ENCODE assay signal across 18 cellular contexts in the genomic region with DNA sequence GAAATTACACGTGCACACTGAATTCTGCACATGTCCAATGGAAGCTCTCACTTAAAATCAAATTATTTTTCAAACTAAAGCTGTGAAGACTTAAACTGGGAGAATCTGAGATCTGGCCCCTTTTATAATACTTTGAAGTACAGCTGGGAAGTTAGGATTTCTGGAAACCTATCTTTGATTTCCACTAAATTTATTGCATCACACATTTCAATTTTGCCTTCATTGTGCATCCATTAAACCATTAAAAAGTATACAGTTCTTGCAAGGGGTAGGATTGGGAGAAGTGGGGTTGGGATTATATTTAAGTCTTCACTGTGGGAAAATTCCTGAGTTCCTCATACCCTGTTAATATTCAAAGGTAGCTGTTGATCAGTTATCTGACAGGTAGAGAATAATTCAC.
A peak's percentile ranks its signal among the peaks of the same experiment; 100 is the strongest.
DNase-seq lines count a peak whose midpoint lies in the region; ATAC-seq, FAIRE-seq and TF ChIP-seq lines count a peak whose summit lies in the region.
"Had no signal": no experiment of that assay in that cellular context is flagged by ENCODE, and none has a peak within 500 bp of the region (broad histone marks: within the 10 kb centered on the region; RNA-seq: fewer than 3 reads in every experiment).

No MANE protein-coding gene starts in this region.

- no peaks in the 10 kb centered on the region for H3K79me2 ChIP-seq in OCI-LY1 (ENCODE audit: insufficient read depth, low read length)
- H3K79me2 ChIP-seq in smooth muscle cell (ENCODE audit: low read depth): no peaks in the 10 kb centered on the region

- intact Hi-C loops in activated B cell treated with CpG ODN at 0.5 μM for 24 hours (cut with micrococcal nuclease): no loop called here

- peak overlapping the region; percentile 77 for H3K27ac Mint-ChIP-seq in activated B cell treated with CpG ODN at 0.5 μM for 24 hours
- H3K27ac Mint-ChIP-seq: CD8-positive, alpha-beta memory T cell; H9; IgD-negative memory B cell had no signal

- H3K36me3 Mint-ChIP-seq in activated B cell treated with CpG ODN at 0.5 μM for 24 hours (ENCODE audit: low read depth): no peaks in the 10 kb centered on the region
- H3K36me3 Mint-ChIP-seq: CD8-positive, alpha-beta memory T cell; IgD-negative memory B cell had no signal

- H4K20me1 ChIP-seq in OCI-LY1 (ENCODE audit: insufficient read depth, low read length): no peaks in the 10 kb centered on the region
- no peaks in the 10 kb centered on the region for H4K20me1 ChIP-seq in smooth muscle cell (ENCODE audit: low read depth)
- H4K20me1 ChIP-seq: BLaER1 had no signal

- ATAC-seq in activated B cell treated with CpG ODN at 0.5 μM for 24 hours (ENCODE audit: low read depth) (no peak), HG02973 (IDR thresholded peaks at IDR 0.05; ENCODE audit: unreplicated experiment) (no peak)
- ATAC-seq: A549 had no signal

- H3K27ac ChIP-seq in OCI-LY1 (ENCODE audit: low read depth, low read length, poor library complexity, severe bottlenecking) (peak overlapping the region; percentile 96), smooth muscle cell (ENCODE audit: low read depth) (peak overlapping the region; percentile 88)
- H3K27ac ChIP-seq: A549, BLaER1, HL-60, KMS-11 had no signal

- H3K4me2 ChIP-seq in OCI-LY1 (ENCODE audit: low read length) (peak overlapping the region; percentile 62), smooth muscle cell (peak overlapping the region; percentile 3)
- H3K4me2 ChIP-seq: A549, BLaER1, KMS-11 had no signal

- H3K27me3 ChIP-seq in OCI-LY1 (ENCODE audit: insufficient read depth, low read length): no peaks in the 10 kb centered on the region
- H3K27me3 ChIP-seq in smooth muscle cell (ENCODE audit: low read depth): no peaks in the 10 kb centered on the region
- H3K27me3 ChIP-seq: BLaER1 had no signal

- H3F3A ChIP-seq in OCI-LY1 (ENCODE audit: insufficient read depth, low read length) (no peaks in the 10 kb centered on the region; the same call in 1 of the 2 replicates), smooth muscle cell (ENCODE audit: low read depth) (peaks cover 32% of the 10 kb centered on the region)

- TF ChIP-seq CTCF in OCI-LY1 (IDR thresholded peaks at IDR 0.05; ENCODE audit: low read length) (no peak), activated B cell treated with CpG ODN at 0.5 μM for 24 hours (IDR thresholded peaks at IDR 0.05) (no peak), smooth muscle cell (IDR thresholded peaks at IDR 0.05; ENCODE audit: borderline replicate concordance, insufficient read depth, poor library complexity, severe bottlenecking) (no peak)

- H3K4me1 Mint-ChIP-seq in activated B cell treated with CpG ODN at 0.5 μM for 24 hours: peaks cover 83% of the 10 kb centered on the region
- H3K4me1 Mint-ChIP-seq: CD8-positive, alpha-beta memory T cell had no signal

- DNase-seq in GM19239 (ENCODE audit: insufficient read length, low spot score) (no peak), activated B cell treated with CpG ODN at 0.5 μM for 24 hours (no peak), smooth muscle cell (lab: John Stamatoyannopoulos, UW; ENCODE audit: unreplicated experiment) (no peak), GM19240 (ENCODE audit: insufficient read length, low spot score) (no peak)
- DNase-seq in NK-92 treated with Interleukin-12 subunit alpha and Interleukin-12 subunit beta, amount 100 ng/mL, for 24 hours (lab: John Stamatoyannopoulos, UW): no peak
- DNase-seq: Caco-2; CD8-positive, alpha-beta memory T cell; DMS53; GOT3; H9 had no signal

- H3K36me3 ChIP-seq in OCI-LY1 (ENCODE audit: insufficient read depth, low read length) (no peaks in the 10 kb centered on the region), smooth muscle cell (ENCODE audit: low read depth) (no peaks in the 10 kb centered on the region)
- H3K36me3 ChIP-seq: BLaER1 had no signal

- 90% methylated on average over 1 of the region's 1 CpG for WGBS in smooth muscle cell (ENCODE audit: low lambda C conversion rate)

- FAIRE-seq in GM19239 (lab: Jason Lieb, UNC): peak; percentile 14
- FAIRE-seq: A549 had no signal

- H3K27me3 Mint-ChIP-seq in activated B cell treated with CpG ODN at 0.5 μM for 24 hours: no peaks in the 10 kb centered on the region
- H3K27me3 Mint-ChIP-seq: CD8-positive, alpha-beta memory T cell; IgD-negative memory B cell had no signal

- peak overlapping the region; percentile 54; the same call in 1 of the 2 replicates for H2AFZ ChIP-seq in OCI-LY1 (ENCODE audit: low read length)
- peak overlapping the region; percentile 32 for H2AFZ ChIP-seq in smooth muscle cell (ENCODE audit: low read depth)

- H3K4me3 ChIP-seq in OCI-LY1 (ENCODE audit: low read depth, low read length, poor library complexity, severe bottlenecking) (no peak overlapping the region), smooth muscle cell (no peak overlapping the region)
- H3K4me3 ChIP-seq: A549, BLaER1, GM12878 had no signal

- no peak overlapping the region for H3K4me3 Mint-ChIP-seq in activated B cell treated with CpG ODN at 0.5 μM for 24 hours
- H3K4me3 Mint-ChIP-seq: CD8-positive, alpha-beta memory T cell; H9 had no signal

- no peaks in the 10 kb centered on the region for H3K9me2 ChIP-seq in OCI-LY1 (ENCODE audit: low read depth, low read length)

- CTCF ChIA-PET in activated B cell treated with CpG ODN at 0.5 μM for 24 hours (lab: Charles Lee): interaction anchor here (0.6 to 2.7 kb wide), 4 partner anchors 57 to 1587 kb away, joined by 3 to 8 read pairs (median 4); partner anchors contain the start of gene ZEB2

- POLR2A ChIA-PET in activated B cell treated with CpG ODN at 0.5 μM for 24 hours (lab: Charles Lee): interaction anchor here (0.5 to 3.5 kb wide), 5 partner anchors 54 to 1230 kb away, joined by 3 to 35 read pairs (median 7); partner anchors contain the start of gene ZEB2

- H3K4me1 ChIP-seq in OCI-LY1 (ENCODE audit: insufficient read depth, low read length, severe bottlenecking) (peaks cover 68% of the 10 kb centered on the region), smooth muscle cell (ENCODE audit: low read depth) (peaks cover 29% of the 10 kb centered on the region)
- H3K4me1 ChIP-seq: Caco-2 had no signal

- H3K9ac ChIP-seq in OCI-LY1 (ENCODE audit: low read length) (peak overlapping the region; percentile 74), smooth muscle cell (ENCODE audit: low read depth) (no peak overlapping the region)
- H3K9ac ChIP-seq: BLaER1, KMS-11 had no signal

- no peaks in the 10 kb centered on the region for H3K9me3 ChIP-seq in OCI-LY1 (ENCODE audit: low read length)
- no peaks in the 10 kb centered on the region for H3K9me3 ChIP-seq in smooth muscle cell (replicated peaks; ENCODE audit: low read depth)
- H3K9me3 ChIP-seq: A549, BLaER1, Caco-2 had no signal

- H3K9me3 Mint-ChIP-seq in activated B cell treated with CpG ODN at 0.5 μM for 24 hours: no peaks in the 10 kb centered on the region
- H3K9me3 Mint-ChIP-seq: H9, IgD-negative memory B cell had no signal
